Comparison of ENCODE assay signal across 8 cellular contexts in genomic region chr9:76394896-76395244, GRCh38. TPM values are rescaled to one million over a fixed set of nuclear protein-coding genes. Genes with fewer than 3 reads are reported as not detected.
DNase-seq lines count a peak whose midpoint lies in the region; ATAC-seq lines count a peak whose summit lies in the region.

No MANE protein-coding gene starts in this region.

- POLR2A ChIA-PET in naive thymus-derived CD4-positive, alpha-beta T cell (lab: Charles Lee): interaction anchor here (0.8 to 2.5 kb wide), 7 partner anchors 8 to 1637 kb away, joined by 3 to 8 read pairs (median 4); partner anchors contain the start of genes C9orf40, CARNMT1, GCNT1 and GNAQ

- peaks cover 0 to 9% (median 0%) of the 10 kb centered on the region in 11 donors for H3K9me3 Mint-ChIP-seq in naive thymus-derived CD4-positive, alpha-beta T cell

- H3K4me3 ChIP-seq in esophagus (ENCODE audit: low read depth in 1 of 2, low read length in 2 of 2) (peak overlapping the region; percentile 89 to 95), thymus (ENCODE audit: low read length) (peak overlapping the region; percentile 99)
- H3K4me3 ChIP-seq in naive thymus-derived CD4-positive, alpha-beta T cell (ENCODE audit: low read length): peak overlapping the region; percentile 92

- intact Hi-C loops in naive thymus-derived CD4-positive, alpha-beta T cell (cut with micrococcal nuclease): loop anchor here (1.0 to 10.0 kb wide), 21 partner anchors 8 to 1443 kb away; partner anchors contain the start of genes C9orf40 (in 2 of the 2), CARNMT1 (in 2 of the 2), NMRK1 (in 2 of the 2) and OSTF1 (in 2 of the 2)

- H3K9me3 ChIP-seq in esophagus (ENCODE audit: control insufficient read depth in 2 of 2, insufficient read depth in 1 of 2, low read depth in 1 of 2, low read length in 1 of 2): peaks cover 0 to 2% of the 10 kb centered on the region in 2 donors
- H3K9me3 ChIP-seq in naive thymus-derived CD4-positive, alpha-beta T cell (ENCODE audit: control insufficient read depth in 2 of 3, low read length in 3 of 3): no peaks in the 10 kb centered on the region
- no peaks in the 10 kb centered on the region for H3K9me3 ChIP-seq in thymus (ENCODE audit: control insufficient read depth)

- ATAC-seq in GM18873 (IDR thresholded peaks at IDR 0.05; ENCODE audit: low FRiP score, unreplicated experiment) (peak; percentile 48), HG03108 (IDR thresholded peaks at IDR 0.05; ENCODE audit: unreplicated experiment) (peak; percentile 30)
- ATAC-seq in naive thymus-derived CD4-positive, alpha-beta T cell: peak; percentile 70

- peaks cover 13 to 39% (median 33%) of the 10 kb centered on the region in 7 donors for H3K4me1 Mint-ChIP-seq in naive thymus-derived CD4-positive, alpha-beta T cell

- H3K27ac ChIP-seq in esophagus (ENCODE audit: low read depth in 2 of 2, low read length in 1 of 2) (peak overlapping the region; percentile 92 to 93), thymus (ENCODE audit: low read depth) (peak overlapping the region; percentile 94)
- peak overlapping the region; percentile 93 for H3K27ac ChIP-seq in naive thymus-derived CD4-positive, alpha-beta T cell (ENCODE audit: low read depth, low read length)

- H3K36me3 Mint-ChIP-seq in naive thymus-derived CD4-positive, alpha-beta T cell: peaks cover 0 to 17% (median 8%) of the 10 kb centered on the region in 5 donors

- H3K36me3 ChIP-seq in esophagus (ENCODE audit: control insufficient read depth in 2 of 2, insufficient read depth in 2 of 2, low read length in 1 of 2) (no peaks in the 10 kb centered on the region), thymus (ENCODE audit: control insufficient read depth, insufficient read depth) (no peaks in the 10 kb centered on the region)
- peaks cover 0 to 5% (median 0%) of the 10 kb centered on the region in 3 experiments for H3K36me3 ChIP-seq in naive thymus-derived CD4-positive, alpha-beta T cell (ENCODE audit: control insufficient read depth in 2 of 3, insufficient read depth in 3 of 3, low read length in 3 of 3)

- peak; percentile 52 for DNase-seq in AG20443 (ENCODE audit: low spot score)
- peak; percentile 87 for DNase-seq in NCI-H510A treated with DMSO at 0.1 percent for 48 hours (lab: John Stamatoyannopoulos, UW)
- DNase-seq in activated CD4-positive, alpha-beta T cell treated with anti-CD3 and anti-CD28 coated beads, Interleukin-2, amount 50 U/mL, for 48 hours: peak; percentile 48 to 65
- peak in 1 of 9 donors; percentile 68 for DNase-seq in naive thymus-derived CD4-positive, alpha-beta T cell

- WGBS in esophagus, 2 donors: 0% methylated on average over 14 of the region's 14 CpGs
- WGBS in thymus: under 1% methylated on average over 14 of the region's 14 CpGs

- no peaks in the 10 kb centered on the region for H3K27me3 Mint-ChIP-seq in naive thymus-derived CD4-positive, alpha-beta T cell

- H3K4me1 ChIP-seq in esophagus (ENCODE audit: control insufficient read depth in 2 of 2, insufficient read depth in 2 of 2, low read length in 1 of 2) (no peaks in the 10 kb centered on the region), thymus (ENCODE audit: control insufficient read depth, insufficient read depth, low read length) (peaks cover 5% of the 10 kb centered on the region)
- H3K4me1 ChIP-seq in naive thymus-derived CD4-positive, alpha-beta T cell (ENCODE audit: control insufficient read depth in 2 of 2, insufficient read depth in 2 of 2, low read length in 2 of 2): peaks cover 10 to 13% of the 10 kb centered on the region in 2 donors

- peak overlapping the region; percentile 95 to 99 (median 98) for H3K27ac Mint-ChIP-seq in naive thymus-derived CD4-positive, alpha-beta T cell

- CTCF ChIA-PET in naive thymus-derived CD4-positive, alpha-beta T cell (lab: Charles Lee): interaction anchor here (1.2 to 2.0 kb wide), 4 partner anchors 10 to 1307 kb away, joined by 4 to 7 read pairs (median 4); partner anchors contain the start of genes NMRK1 and OSTF1

- peak overlapping the region; percentile 94 to 100 (median 97) for H3K4me3 Mint-ChIP-seq in naive thymus-derived CD4-positive, alpha-beta T cell

- H3K27me3 ChIP-seq in esophagus (ENCODE audit: control insufficient read depth in 1 of 2, insufficient read depth in 2 of 2, low read length in 2 of 2) (no peaks in the 10 kb centered on the region), thymus (ENCODE audit: control insufficient read depth, insufficient read depth) (no peaks in the 10 kb centered on the region)
- H3K27me3 ChIP-seq in naive thymus-derived CD4-positive, alpha-beta T cell (ENCODE audit: control insufficient read depth in 2 of 2, insufficient read depth in 2 of 2, low read length in 2 of 2): no peaks in the 10 kb centered on the region

RNA-seq across cellular contexts. Expression of gene RFK, which starts 0.6 kb away (rescaled TPM):
- polyA plus RNA-seq in esophagus: 1 to 10 TPM; 5.4 to 6.9 TPM
- total RNA-seq in naive thymus-derived CD4-positive, alpha-beta T cell: 10 to 100 TPM in 4 of 5 experiments, 1 to 10 TPM in 1; 6.8 to 18.6 (median 11.3) TPM
- polyA plus RNA-seq in naive thymus-derived CD4-positive, alpha-beta T cell: 10 to 100 TPM; 22.0 to 25.9 TPM
- polyA plus RNA-seq in thymus: 16.2 TPM
